ENCODE assay signal across 21 cellular contexts in the genomic region with DNA sequence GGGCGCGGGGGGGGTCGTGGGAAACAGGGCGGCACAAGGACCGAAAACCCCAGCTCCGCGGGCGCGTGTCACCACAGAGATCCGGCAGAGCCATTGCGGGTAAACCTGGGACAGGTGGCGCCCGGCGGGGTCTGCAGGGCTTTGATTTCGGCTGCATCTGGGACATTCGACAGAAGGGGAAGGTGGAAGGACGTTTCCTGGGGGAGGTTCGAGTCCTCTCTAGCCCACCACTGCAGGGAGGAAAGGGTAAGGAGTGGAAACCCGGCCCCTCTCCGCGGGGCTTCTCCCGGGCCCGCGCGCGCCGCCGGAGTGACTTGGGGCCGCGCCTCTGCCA. TPM values are rescaled to one million over a fixed set of nuclear protein-coding genes. Genes with fewer than 3 reads are reported as not detected.
DNase-seq lines count a peak whose midpoint lies in the region; ATAC-seq, FAIRE-seq and TF ChIP-seq lines count a peak whose summit lies in the region.
"Had no signal": no experiment of that assay in that cellular context is flagged by ENCODE, and none has a peak within 500 bp of the region (broad histone marks: within the 10 kb centered on the region; RNA-seq: fewer than 3 reads in every experiment).

No MANE protein-coding gene starts in this region.

- no peaks in the 10 kb centered on the region for H4K20me1 ChIP-seq in hepatocyte (ENCODE audit: insufficient read depth, poor library complexity, severe bottlenecking)

- peak overlapping the region; percentile 36 for H3K4me3 ChIP-seq in HUES6 (ENCODE audit: low read depth, low read length)
- no peak overlapping the region for H3K4me3 ChIP-seq in hepatocyte
- peak overlapping the region; percentile 31 to 58 (median 50) for H3K4me3 ChIP-seq in sigmoid colon

- no peak for TF ChIP-seq CTCF in hepatocyte (IDR thresholded peaks at IDR 0.05; ENCODE audit: poor library complexity)
- TF ChIP-seq CTCF in sigmoid colon (IDR thresholded peaks at IDR 0.05), result no peak

- 2% methylated on average over 17 of the region's 30 CpGs for WGBS in hepatocyte (ENCODE audit: low lambda C conversion rate, missing lambda C conversion rate)
- 3 to 5% methylated on average over 30 of the region's 30 CpGs for WGBS in sigmoid colon, 2 donors

- H3K9ac ChIP-seq in HUES6 (ENCODE audit: low read length), result no peak overlapping the region

- H3K9me2 ChIP-seq in hepatocyte (replicated peaks; ENCODE audit: insufficient read depth), result no peaks in the 10 kb centered on the region

- FAIRE-seq in GM12892 (lab: Jason Lieb, UNC), result no peak

- H3K9me3 ChIP-seq in HUES6 (ENCODE audit: control insufficient read depth, insufficient read depth, low read depth, low read length), result no peaks in the 10 kb centered on the region
- no peaks in the 10 kb centered on the region for H3K9me3 ChIP-seq in hepatocyte (ENCODE audit: low read depth)
- no peaks in the 10 kb centered on the region for H3K9me3 ChIP-seq in sigmoid colon
- H3K9me3 ChIP-seq: upper lobe of left lung had no signal

- TF ChIP-seq POLR2A in sigmoid colon (IDR thresholded peaks at IDR 0.05), result no peak
- no peak for TF ChIP-seq POLR2A in GM12892 (IDR thresholded peaks at IDR 0.05; ENCODE audit: low read depth, low read length)

- peak overlapping the region; percentile 15 for H2AFZ ChIP-seq in hepatocyte

- H3K4me2 ChIP-seq in hepatocyte, result peak overlapping the region; percentile 76

- ATAC-seq in HG03108 (IDR thresholded peaks at IDR 0.05; ENCODE audit: unreplicated experiment), result no peak
- ATAC-seq: T-helper 17 cell had no signal

- H3K36me3 ChIP-seq in HUES6 (ENCODE audit: control insufficient read depth, insufficient read depth, low read length) (no peaks in the 10 kb centered on the region), hepatocyte (replicated peaks; ENCODE audit: insufficient read depth, low read depth) (no peaks in the 10 kb centered on the region), sigmoid colon (no peaks in the 10 kb centered on the region)
- H3K36me3 ChIP-seq: upper lobe of left lung had no signal

- H3K79me2 ChIP-seq in hepatocyte, result no peaks in the 10 kb centered on the region

- H3K4me1 ChIP-seq in HUES6 (ENCODE audit: control insufficient read depth, insufficient read depth, low read length) (peaks cover 24% of the 10 kb centered on the region), hepatocyte (ENCODE audit: insufficient read depth) (peaks cover 23% of the 10 kb centered on the region), sigmoid colon (peaks cover 0 to 40% (median 25%) of the 10 kb centered on the region in 4 donors)

- intact Hi-C loops in sigmoid colon (cut with DNase I), result no loop called here

- DNase-seq in DMS53 (lab: John Stamatoyannopoulos, UW) (peak; percentile 36), DMS53 treated with DMSO at 0.1 percent for 48 hours (lab: John Stamatoyannopoulos, UW; ENCODE audit: unreplicated experiment) (no peak), hepatocyte (ENCODE audit: low spot score) (no peak), sigmoid colon (no peak), GM12892 (ENCODE audit: insufficient read length) (no peak)
- DNase-seq in stimulated activated CD4-positive, alpha-beta T cell treated with anti-CD3 and anti-CD28 coated beads, Interleukin-12 subunit alpha, Interleukin-12 subunit beta, amount 100 ng/mL, for 4 hours, result no peak
- DNase-seq: activated effector memory CD4-positive, alpha-beta T cell treated with anti-CD3 and anti-CD28 coated beads, Interleukin-2, amount 50 U/mL, for 16 hours; DND-41; mesendoderm; NCI-H1436 treated with DMSO at 0.1 percent for 48 hours; NCI-H446 treated with DMSO at 0.1 percent for 48 hours; T-helper 17 cell had no signal

- peaks cover 100% of the 10 kb centered on the region for H3K27me3 ChIP-seq in HUES6 (ENCODE audit: control insufficient read depth, insufficient read depth, low read length)
- peaks cover 98% of the 10 kb centered on the region for H3K27me3 ChIP-seq in hepatocyte
- H3K27me3 ChIP-seq in sigmoid colon, result peaks cover 0 to 5% (median 0%) of the 10 kb centered on the region in 3 donors

- no peak for TF ChIP-seq EP300 in sigmoid colon (IDR thresholded peaks at IDR 0.05)

- H3K27ac ChIP-seq in HUES6 (ENCODE audit: low read depth, low read length), result no peak overlapping the region
- no peak overlapping the region for H3K27ac ChIP-seq in hepatocyte
- peak overlapping the region in 3 of 4 donors; percentile 38 to 95 (median 55) for H3K27ac ChIP-seq in sigmoid colon
- H3K27ac ChIP-seq: 22Rv1, C4-2B, skin epidermis, upper lobe of left lung had no signal

RNA-seq across cellular contexts. Expression of gene NKX2-3, which starts 7.6 kb away (rescaled TPM):
- total RNA-seq in hepatocyte (0.17 and 0.24 TPM in 2 replicates), sigmoid colon (10 to 100 TPM; 32.4 to 49.9 (median 34.1) TPM)
- polyA plus RNA-seq in hepatocyte (not detected in 2 replicates), sigmoid colon (1 to 10 TPM; 5.8 to 8.9 (median 7.2) TPM)
- polyA plus RNA-seq in GM12892 (2012; ENCODE audit: missing spikeins), result not detected
- total RNA-seq: activated CD8-positive, alpha-beta memory T cell treated with anti-CD3 and anti-CD28 coated beads for 36 hours; glomerular endothelial cell; LHCN-M2; T-helper 17 cell had no signal

Comparison
In these comparisons a context has a peak if more than half of its experiments do, and no peak if none do; other contexts are left out.
1. H3K27ac ChIP-seq: peak in sigmoid colon (3 of 4); none in HUES6 (single experiment) and hepatocyte (single experiment).
2. RNA of gene NKX2-3, which starts 7.6 kb away (total RNA-seq): 32.4 to 49.9 TPM in sigmoid colon; 0.17 to 0.24 TPM in hepatocyte; every median in the first group is over 10 times any median in the second.